21 cellular contexts compared by ENCODE assay signal in genomic region chr5:53337827-53338226, GRCh38.
"Had no signal": no experiment of that assay in that cellular context is flagged by ENCODE, and none has a peak within 500 bp of the region (broad histone marks: within the 10 kb centered on the region; RNA-seq: fewer than 3 reads in every experiment).

No MANE protein-coding gene starts in this region.

- DNase-seq: activated CD4-positive, alpha-beta memory T cell treated with anti-CD3 and anti-CD28 coated beads, Interleukin-2, amount 10 ng/mL, durations not matched to agents 7 days and 5 days; activated CD4-positive, alpha-beta T cell treated with anti-CD3 and anti-CD28 coated beads for 36 hours; activated CD4-positive, alpha-beta T cell treated with anti-CD3 and anti-CD28 coated beads, Interleukin-2, amount 50 U/mL, for 1 hour; activated gamma-delta T cell; activated naive CD4-positive, alpha-beta T cell treated with anti-CD3 and anti-CD28 coated beads for 36 hours; activated T-cell treated with anti-CD3 and anti-CD28 coated beads for 4 hours; activated T-cell treated with anti-CD3 and anti-CD28 coated beads, Interleukin-2, amount 50 U/mL, for 48 hours; amygdala; brain microvascular endothelial cell; caudate nucleus; NCI-H1105 treated with DMSO at 0.1 percent for 48 hours; NCI-H1436 treated with DMSO at 0.1 percent for 48 hours; NCI-H187; NCI-H2081; NCI-H446; NCI-H524; SIG-M5; T-helper 1 cell had no signal

- H3K36me3 ChIP-seq: brain microvascular endothelial cell had no signal

- H3K27ac ChIP-seq: brain microvascular endothelial cell had no signal

- H3K27me3 ChIP-seq: brain microvascular endothelial cell had no signal

- ATAC-seq: activated CD4-positive, alpha-beta T cell treated with anti-CD3 and anti-CD28 coated beads for 36 hours; activated T-helper 17 cell treated with anti-CD3 and anti-CD28 coated beads, Interleukin-2, amount 50 U/mL, for 72 hours had no signal

- FAIRE-seq: astrocyte, RCC 7860 had no signal
